Comparison of ENCODE assay signal across 1 cellular context in genomic region chr9:22124263-22125011, GRCh38.
TF ChIP-seq lines count a peak whose summit lies in the region.

No MANE protein-coding gene starts in this region.

TF ChIP-seq in HEK293, 187 proteins besides CTCF, POLR2A, EP300 and RAD21 (continued from another document and continues in another):
- TF ChIP-seq ZNF704 (tag by site-specific recombination; IDR thresholded peaks at IDR 0.05) (no peak), ZNF664 (tag by site-specific recombination; IDR thresholded peaks at IDR 0.05) (no peak), ZNF146 (tag by site-specific recombination; IDR thresholded peaks at IDR 0.05) (no peak), ZNF18 (tag by site-specific recombination; IDR thresholded peaks at IDR 0.05) (peak; percentile 75), ZNF274 (IDR thresholded peaks at IDR 0.05; ENCODE audit: low read length) (no peak), ZNF274 (tag by site-specific recombination; IDR thresholded peaks at IDR 0.05; ENCODE audit: borderline replicate concordance) (no peak), ZNF555 (tag by site-specific recombination; conservative IDR thresholded peaks at IDR 0.05) (no peak), ZNF155 (tag by site-specific recombination; IDR thresholded peaks at IDR 0.05) (no peak), ZNF404 (tag by site-specific recombination; IDR thresholded peaks at IDR 0.05) (no peak), BCL6B (tag by site-specific recombination; IDR thresholded peaks at IDR 0.05) (no peak), ZNF350 (tag by site-specific recombination; IDR thresholded peaks at IDR 0.05) (no peak), KLF7 (tag by site-specific recombination; IDR thresholded peaks at IDR 0.05; ENCODE audit: borderline replicate concordance) (peak; percentile 56; the same call in 1 of the 2 replicates), ZNF585B (tag by site-specific recombination; IDR thresholded peaks at IDR 0.05) (no peak), ZNF777 (tag by site-specific recombination; IDR thresholded peaks at IDR 0.05; ENCODE audit: borderline replicate concordance) (no peak), ZNF513 (tag by site-specific recombination; IDR thresholded peaks at IDR 0.05) (no peak), PATZ1 (tag by site-specific recombination; IDR thresholded peaks at IDR 0.05) (no peak), YY2 (tag by site-specific recombination; IDR thresholded peaks at IDR 0.05) (no peak), KLF10 (tag by site-specific recombination; IDR thresholded peaks at IDR 0.05) (peak; percentile 51; the same call in 1 of the 2 replicates), ZNF692 (tag by site-specific recombination; IDR thresholded peaks at IDR 0.05) (no peak), ZNF626 (tag by site-specific recombination; IDR thresholded peaks at IDR 0.05) (no peak), ZFP37 (tag by site-specific recombination; IDR thresholded peaks at IDR 0.05) (0 out of 2 replicates have a peak, but pooled peaks have one; percentile 36), TSHZ1 (tag by site-specific recombination; IDR thresholded peaks at IDR 0.05; ENCODE audit: borderline replicate concordance) (peak; percentile 65; the same call in 1 of the 2 replicates), ZNF354C (tag by site-specific recombination; IDR thresholded peaks at IDR 0.05; ENCODE audit: borderline replicate concordance, low read depth) (no peak), ZNF544 (tag by site-specific recombination; IDR thresholded peaks at IDR 0.05) (no peak), ZNF785 (tag by site-specific recombination; IDR thresholded peaks at IDR 0.05) (no peak), ZBTB44 (tag by site-specific recombination; IDR thresholded peaks at IDR 0.05) (peak; percentile 42; the same call in 1 of the 2 replicates), ZNF423 (tag by site-specific recombination; IDR thresholded peaks at IDR 0.05) (no peak), ZNF514 (tag by site-specific recombination; IDR thresholded peaks at IDR 0.05) (no peak), ZNF433 (tag by site-specific recombination; IDR thresholded peaks at IDR 0.05; ENCODE audit: low read depth) (no peak), SETDB1 (IDR thresholded peaks at IDR 0.05; ENCODE audit: insufficient read length, low read length) (no peak), ZNF677 (tag by site-specific recombination; IDR thresholded peaks at IDR 0.05) (no peak), KLF16 (tag by site-specific recombination; IDR thresholded peaks at IDR 0.05) (no peak), MYNN (tag by site-specific recombination; IDR thresholded peaks at IDR 0.05; ENCODE audit: borderline replicate concordance) (no peak), ZBTB26 (tag by site-specific recombination; optimal IDR thresholded peaks at IDR 0.05) (peak; percentile 5), KLF17 (tag by site-specific recombination; IDR thresholded peaks at IDR 0.05) (no peak), ZNF488 (tag by site-specific recombination; IDR thresholded peaks at IDR 0.05) (no peak; the same call in 1 of the 2 replicates), GLI2 (tag by site-specific recombination; IDR thresholded peaks at IDR 0.05; ENCODE audit: borderline replicate concordance, low read depth) (no peak), ZNF138 (tag by site-specific recombination; IDR thresholded peaks at IDR 0.05; ENCODE audit: borderline replicate concordance) (no peak), HOXC10 (CRISPR knock-in tag; IDR thresholded peaks at IDR 0.05) (no peak), ZNF624 (tag by site-specific recombination; IDR thresholded peaks at IDR 0.05) (no peak), ZNF10 (tag by site-specific recombination; IDR thresholded peaks at IDR 0.05) (no peak), ZNF416 (tag by site-specific recombination; IDR thresholded peaks at IDR 0.05) (no peak), TCF7L2 (IDR thresholded peaks at IDR 0.05; ENCODE audit: borderline replicate concordance, low read depth, low read length) (peak; percentile 73), ZXDB (tag by site-specific recombination; IDR thresholded peaks at IDR 0.05) (peak; percentile 75), ZNF561 (tag by site-specific recombination; IDR thresholded peaks at IDR 0.05; ENCODE audit: borderline replicate concordance) (no peak), ZNF791 (tag by site-specific recombination; IDR thresholded peaks at IDR 0.05) (no peak), ZNF501 (tag by site-specific recombination; IDR thresholded peaks at IDR 0.05) (peak; percentile 31; the same call in 1 of the 2 replicates), BCL11B (tag by site-specific recombination; IDR thresholded peaks at IDR 0.05; ENCODE audit: low read depth) (no peak), ZNF302 (tag by site-specific recombination; IDR thresholded peaks at IDR 0.05; ENCODE audit: low read depth) (no peak), ZNF292 (tag by site-specific recombination; IDR thresholded peaks at IDR 0.05; ENCODE audit: borderline replicate concordance, low read depth) (no peak)
